31 cellular contexts compared by ENCODE assay signal in the genomic region with DNA sequence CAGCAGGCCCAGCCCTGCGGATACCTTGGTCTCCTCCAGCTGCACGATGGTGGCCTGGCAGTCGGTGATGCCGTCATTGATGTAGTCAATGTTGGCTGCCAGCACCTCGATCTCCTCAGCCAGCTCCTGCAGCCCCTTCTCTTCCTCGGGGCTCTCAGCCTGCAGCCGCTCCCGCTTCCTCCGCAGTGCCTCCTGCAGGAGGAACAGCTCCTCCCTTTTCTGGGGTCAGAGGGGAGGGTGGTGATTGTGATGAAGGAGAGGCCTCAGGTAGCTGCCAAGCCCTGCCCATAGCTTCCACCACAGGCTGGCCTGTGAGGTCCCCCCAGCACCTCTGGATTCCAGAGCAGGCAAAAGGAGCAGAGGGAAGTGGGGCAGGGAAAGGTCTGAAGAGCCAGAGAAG.
"Had no signal": no experiment of that assay in that cellular context is flagged by ENCODE, and none has a peak within 500 bp of the region (broad histone marks: within the 10 kb centered on the region; RNA-seq: fewer than 3 reads in every experiment).

No MANE protein-coding gene starts in this region.

- H3K36me3 ChIP-seq: adrenal gland had no signal

- ATAC-seq: activated CD4-positive, alpha-beta T cell treated with anti-CD3 and anti-CD28 coated beads for 36 hours; activated CD4-positive, CD25-positive, alpha-beta regulatory T cell treated with anti-CD3 and anti-CD28 coated beads, Interleukin-2, amount 50 U/mL, for 24 hours; activated CD8-positive, alpha-beta T cell treated with anti-CD3 and anti-CD28 coated beads, Interleukin-2, amount 10 ng/mL, durations not matched to agents 7 days and 5 days; activated T-cell treated with anti-CD3 and anti-CD28 coated beads, Interleukin-2, amount 50 U/mL, for 72 hours; activated T-helper 17 cell treated with anti-CD3 and anti-CD28 coated beads, Interleukin-2, amount 50 U/mL, for 72 hours had no signal

- H3K4me3 ChIP-seq: adrenal gland had no signal

- H3K4me1 Mint-ChIP-seq: activated CD4-positive, alpha-beta T cell treated with anti-CD3 and anti-CD28 coated beads for 36 hours; activated CD4-positive, alpha-beta T cell treated with anti-CD3 and anti-CD28 coated beads, Interleukin-2, amount 10 ng/mL, durations not matched to agents 7 days and 5 days; activated T-helper 17 cell treated with anti-CD3 and anti-CD28 coated beads, Interleukin-2, amount 50 U/mL, for 72 hours; brain had no signal

- H3K9me3 ChIP-seq: adrenal gland had no signal

- H3K27ac Mint-ChIP-seq: activated CD4-positive, alpha-beta T cell treated with anti-CD3 and anti-CD28 coated beads for 36 hours; activated T-cell treated with anti-CD3 and anti-CD28 coated beads, Interleukin-2, amount 50 U/mL, for 72 hours; brain had no signal

- H3K27me3 ChIP-seq: adrenal gland had no signal

- H3K27me3 Mint-ChIP-seq: activated CD4-positive, alpha-beta T cell treated with anti-CD3 and anti-CD28 coated beads for 36 hours; activated CD4-positive, alpha-beta T cell treated with anti-CD3 and anti-CD28 coated beads, Interleukin-2, amount 10 ng/mL, durations not matched to agents 7 days and 5 days; activated T-helper 17 cell treated with anti-CD3 and anti-CD28 coated beads, Interleukin-2, amount 50 U/mL, for 72 hours; brain had no signal

- DNase-seq: activated CD4-positive, alpha-beta T cell treated with anti-CD3 and anti-CD28 coated beads for 36 hours; activated CD4-positive, alpha-beta T cell treated with anti-CD3 and anti-CD28 coated beads, Interleukin-2, amount 10 ng/mL, durations not matched to agents 7 days and 5 days; activated CD4-positive, alpha-beta T cell treated with anti-CD3 and anti-CD28 coated beads, Interleukin-2, amount 50 U/mL, for 48 hours; activated CD8-positive, alpha-beta memory T cell treated with anti-CD3 and anti-CD28 coated beads, Interleukin-2, amount 50 U/mL, for 4 hours; activated CD8-positive, alpha-beta T cell treated with anti-CD3 and anti-CD28 coated beads, Interleukin-2, amount 10 ng/mL, durations not matched to agents 7 days and 5 days; activated effector memory CD4-positive, alpha-beta T cell treated with anti-CD3 and anti-CD28 coated beads, Interleukin-2, amount 50 U/mL, for 16 hours; activated naive CD4-positive, alpha-beta T cell; activated naive CD4-positive, alpha-beta T cell treated with anti-CD3 and anti-CD28 coated beads, Interleukin-2, amount 50 U/mL, for 16 hours; activated T-cell treated with anti-CD3 and anti-CD28 coated beads, Interleukin-2, amount 50 U/mL, for 72 hours; adrenal gland; caudate nucleus; cerebellar nuclear complex; NCI-H1092 treated with DMSO at 0.1 percent for 48 hours; NCI-H1417; NCI-H146; NCI-H187; NCI-H2029 treated with DMSO at 0.1 percent for 48 hours; NCI-H2107; NCI-H2171; NCI-H510A; NCI-H526; NCI-H748 treated with DMSO at 0.1 percent for 48 hours; NK-92 treated with Interleukin-12 subunit alpha and Interleukin-12 subunit beta, amount 100 ng/mL, for 24 hours; Right ventricle myocardium superior; SW 1271; T-helper 1 cell; T-helper 2 cell; T1000 had no signal

- H3K4me1 ChIP-seq: adrenal gland had no signal

- H3K9me3 Mint-ChIP-seq: activated CD4-positive, alpha-beta T cell treated with anti-CD3 and anti-CD28 coated beads, Interleukin-2, amount 10 ng/mL, durations not matched to agents 7 days and 5 days; activated T-cell treated with anti-CD3 and anti-CD28 coated beads, Interleukin-2, amount 50 U/mL, for 72 hours; activated T-helper 17 cell treated with anti-CD3 and anti-CD28 coated beads, Interleukin-2, amount 50 U/mL, for 72 hours; brain had no signal

- H3K4me3 Mint-ChIP-seq: activated CD4-positive, alpha-beta T cell treated with anti-CD3 and anti-CD28 coated beads for 36 hours; activated CD4-positive, alpha-beta T cell treated with anti-CD3 and anti-CD28 coated beads, Interleukin-2, amount 10 ng/mL, durations not matched to agents 7 days and 5 days; activated CD8-positive, alpha-beta T cell treated with anti-CD3 and anti-CD28 coated beads, Interleukin-2, amount 10 ng/mL, durations not matched to agents 7 days and 5 days; activated T-cell treated with anti-CD3 and anti-CD28 coated beads, Interleukin-2, amount 50 U/mL, for 72 hours; activated T-helper 17 cell treated with anti-CD3 and anti-CD28 coated beads, Interleukin-2, amount 50 U/mL, for 72 hours; brain had no signal

- H3K27ac ChIP-seq: adrenal gland had no signal
